In genomic region chr15:78938608-78939488, GRCh38 we compare ENCODE assay signal across 8 cellular contexts. TPM values are rescaled to one million over a fixed set of nuclear protein-coding genes. Genes with fewer than 3 reads are reported as not detected.
DNase-seq lines count a peak whose midpoint lies in the region; ATAC-seq and TF ChIP-seq lines count a peak whose summit lies in the region.

No MANE protein-coding gene starts in this region.

- peak; percentile 44 for ATAC-seq in HG03025 (IDR thresholded peaks at IDR 0.05; ENCODE audit: low FRiP score, unreplicated experiment)
- ATAC-seq in WTC11, result no peak

- H3K4me1 Mint-ChIP-seq in activated naive CD4-positive, alpha-beta T cell treated with anti-CD3 and anti-CD28 coated beads for 36 hours (ENCODE audit: low read depth), result peaks cover 23% of the 10 kb centered on the region
- 0 out of 2 replicates have a peak, but pooled peaks cover 3% of the 10 kb centered on the region for H3K4me1 Mint-ChIP-seq in WTC11

- H3K27ac Mint-ChIP-seq in activated naive CD4-positive, alpha-beta T cell treated with anti-CD3 and anti-CD28 coated beads for 36 hours, result peak overlapping the region; percentile 30
- H3K27ac Mint-ChIP-seq in WTC11, result peak overlapping the region; percentile 42; the same call in 1 of the 2 replicates

- DNase-seq in activated naive CD4-positive, alpha-beta T cell treated with anti-CD3 and anti-CD28 coated beads for 36 hours, result peak; percentile 18
- DNase-seq in activated naive CD4-positive, alpha-beta T cell (lab: John Stamatoyannopoulos, UW), result no peak
- DNase-seq in WTC11 (ENCODE audit: low spot score) (no peak), MG63 (no peak), NCI-H2107 treated with DMSO at 0.1 percent for 48 hours (lab: John Stamatoyannopoulos, UW; ENCODE audit: unreplicated experiment) (no peak), UCSD-AML1 (lab: John Stamatoyannopoulos, UW; ENCODE audit: unreplicated experiment) (no peak)

- no peaks in the 10 kb centered on the region for H3K9me3 ChIP-seq in MG63

- H3K36me3 ChIP-seq in MG63, result no peaks in the 10 kb centered on the region; the same call in 1 of the 2 replicates

- POLR2A ChIA-PET in WTC11 (lab: Charles Lee), result no interaction called here

- CTCF ChIA-PET in activated naive CD4-positive, alpha-beta T cell treated with anti-CD3 and anti-CD28 coated beads for 36 hours (lab: Charles Lee), result no interaction called here
- CTCF ChIA-PET in WTC11 (lab: Charles Lee), result interaction anchor here (3.5 kb wide), 1 partner anchor 68 kb away, joined by 15 read pairs; no protein-coding TSS in a partner anchor

- intact Hi-C loops in activated naive CD4-positive, alpha-beta T cell treated with anti-CD3 and anti-CD28 coated beads for 36 hours (cut with micrococcal nuclease), result no loop called here

- no peak overlapping the region for H3K4me3 ChIP-seq in MG63

- no peak for TF ChIP-seq CTCF in WTC11 (IDR thresholded peaks at IDR 0.05)

- H3K9me3 Mint-ChIP-seq in activated naive CD4-positive, alpha-beta T cell treated with anti-CD3 and anti-CD28 coated beads for 36 hours, result no peaks in the 10 kb centered on the region
- H3K9me3 Mint-ChIP-seq in WTC11, result no peaks in the 10 kb centered on the region

- H3K4me3 Mint-ChIP-seq in activated naive CD4-positive, alpha-beta T cell treated with anti-CD3 and anti-CD28 coated beads for 36 hours, result no peak overlapping the region
- no peak overlapping the region for H3K4me3 Mint-ChIP-seq in WTC11

- no peaks in the 10 kb centered on the region; the same call in 1 of the 2 replicates for H3K27me3 ChIP-seq in MG63

- H3K27ac ChIP-seq in temporal lobe (ENCODE audit: low read depth, low read length), result peak overlapping the region; percentile 27

- H3K36me3 Mint-ChIP-seq in activated naive CD4-positive, alpha-beta T cell treated with anti-CD3 and anti-CD28 coated beads for 36 hours (ENCODE audit: low read depth), result peaks cover 1% of the 10 kb centered on the region
- H3K36me3 Mint-ChIP-seq in WTC11, result no peaks in the 10 kb centered on the region

- no peaks in the 10 kb centered on the region for H3K27me3 Mint-ChIP-seq in activated naive CD4-positive, alpha-beta T cell treated with anti-CD3 and anti-CD28 coated beads for 36 hours (ENCODE audit: low read depth)
- H3K27me3 Mint-ChIP-seq in WTC11 (ENCODE audit: low read depth), result peaks cover 14% of the 10 kb centered on the region

TF ChIP-seq in WTC11, 78 proteins besides CTCF, POLR2A, EP300 and RAD21:
- TF ChIP-seq NFE2L1 (CRISPR knock-in tag; IDR thresholded peaks at IDR 0.05) (no peak), ZNF121 (CRISPR knock-in tag; IDR thresholded peaks at IDR 0.05) (no peak), FOXP4 (CRISPR knock-in tag; IDR thresholded peaks at IDR 0.05) (no peak), FOXK1 (CRISPR knock-in tag; IDR thresholded peaks at IDR 0.05) (no peak), KAT7 (CRISPR knock-in tag; IDR thresholded peaks at IDR 0.05; ENCODE audit: borderline replicate concordance) (no peak), CREB1 (CRISPR knock-in tag; IDR thresholded peaks at IDR 0.05) (no peak), ATF6 (CRISPR knock-in tag; IDR thresholded peaks at IDR 0.05) (no peak), ZNF423 (CRISPR knock-in tag; IDR thresholded peaks at IDR 0.05) (no peak), PREB (CRISPR knock-in tag; IDR thresholded peaks at IDR 0.05; ENCODE audit: borderline replicate concordance) (no peak), ZBTB43 (CRISPR knock-in tag; IDR thresholded peaks at IDR 0.05) (no peak), E2F5 (CRISPR knock-in tag; IDR thresholded peaks at IDR 0.05) (no peak), ZNF317 (CRISPR knock-in tag; IDR thresholded peaks at IDR 0.05; ENCODE audit: borderline replicate concordance, low read depth) (no peak), CBFB (CRISPR knock-in tag; IDR thresholded peaks at IDR 0.05; ENCODE audit: low read depth) (no peak), RORB (CRISPR knock-in tag; IDR thresholded peaks at IDR 0.05) (no peak), ESRRA (CRISPR knock-in tag; IDR thresholded peaks at IDR 0.05; ENCODE audit: borderline replicate concordance) (no peak), USF1 (CRISPR knock-in tag; IDR thresholded peaks at IDR 0.05) (no peak), HMGXB4 (CRISPR knock-in tag; IDR thresholded peaks at IDR 0.05) (no peak)

RNA-seq across cellular contexts. Expression of gene CTSH, which starts 6.0 kb away (rescaled TPM):
- 1 to 10 TPM; 4.7 to 5.1 TPM for total RNA-seq in activated naive CD4-positive, alpha-beta T cell treated with anti-CD3 and anti-CD28 coated beads for 36 hours
- 20.4 to 31.8 TPM (median 31.1 TPM) in 3 replicates for total RNA-seq in WTC11 (2021)
- 17.5 TPM for total RNA-seq in temporal lobe
- 19.8 and 100 TPM in 2 replicates for total RNA-seq in MG63 (2014; rRNA removed; shearing (Covaris generic); ENCODE audit: low replicate concordance)
